In the genomic region with DNA sequence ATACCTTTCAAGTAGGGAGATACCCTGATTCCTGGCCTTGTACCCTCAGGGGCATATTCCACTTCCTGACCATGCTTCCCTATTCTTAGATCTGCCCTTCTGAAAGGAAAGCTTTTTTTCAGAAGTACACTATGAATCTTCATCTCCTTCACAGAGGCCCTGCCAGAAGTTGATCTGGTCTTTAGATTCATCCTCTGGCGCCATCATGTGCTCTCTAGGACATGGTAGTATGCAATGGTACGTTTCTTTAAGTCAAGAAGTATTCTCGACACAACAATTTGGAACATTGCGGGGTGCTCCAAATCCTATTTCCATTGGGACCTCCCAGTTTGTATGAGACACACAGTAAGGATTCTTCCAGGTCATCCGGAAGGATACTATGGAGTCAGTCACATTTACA, we compare ENCODE assay signal across 9 cellular contexts. TPM values are rescaled to one million over a fixed set of nuclear protein-coding genes. Genes with fewer than 3 reads are reported as not detected.
"Had no signal": no experiment of that assay in that cellular context is flagged by ENCODE, and none has a peak within 500 bp of the region (broad histone marks: within the 10 kb centered on the region; RNA-seq: fewer than 3 reads in every experiment).

No MANE protein-coding gene starts in this region.

- DNase-seq: activated CD4-positive, alpha-beta T cell treated with anti-CD3 and anti-CD28 coated beads, Interleukin-2, amount 50 U/mL, for 48 hours; activated CD4-positive, CD25-positive, alpha-beta regulatory T cell treated with anti-CD3 and anti-CD28 coated beads, Interleukin-2, amount 50 U/mL, for 72 hours; activated T-cell treated with anti-CD3 and anti-CD28 coated beads, Interleukin-2, amount 50 U/mL, for 1 hour; caudate nucleus; nephron progenitor cell; right cardiac atrium; small intestine; stimulated activated naive CD8-positive, alpha-beta T cell treated with anti-CD3 and anti-CD28 coated beads, Interleukin-15, amount 100 ng/mL, for 72 hours had no signal

RNA-seq across cellular contexts. Expression of a gene that starts 39.7 kb away (rescaled TPM):
- total RNA-seq: mesothelial cell of epicardium had no signal
